14 cellular contexts compared by ENCODE assay signal in the genomic region with DNA sequence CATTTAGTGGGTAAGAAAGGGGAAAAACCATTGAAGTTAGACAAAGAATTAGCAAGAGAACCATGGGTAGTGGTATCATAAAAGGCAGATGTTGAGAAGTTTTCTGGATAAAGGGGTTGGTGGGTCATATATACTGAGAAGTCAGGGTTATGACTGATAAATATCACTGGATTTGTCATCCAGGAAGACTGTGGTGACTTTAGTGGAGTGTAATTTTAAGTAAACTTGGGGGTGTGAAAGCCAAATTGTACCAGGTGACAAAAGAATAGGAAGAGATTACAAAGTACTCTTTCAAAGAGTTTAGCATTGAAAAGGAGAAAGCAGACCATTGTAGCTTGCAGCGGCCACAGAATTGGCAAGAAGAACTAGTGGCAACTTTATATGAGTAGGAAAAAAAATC.
DNase-seq lines count a peak whose midpoint lies in the region; ATAC-seq lines count a peak whose summit lies in the region.
"Had no signal": no experiment of that assay in that cellular context is flagged by ENCODE, and none has a peak within 500 bp of the region (broad histone marks: within the 10 kb centered on the region; RNA-seq: fewer than 3 reads in every experiment).

No MANE protein-coding gene starts in this region.

- H3K4me3 Mint-ChIP-seq in activated CD4-positive, alpha-beta memory T cell treated with anti-CD3 and anti-CD28 coated beads for 36 hours: no peak overlapping the region
- no peak overlapping the region for H3K4me3 Mint-ChIP-seq in activated CD4-positive, alpha-beta memory T cell treated with anti-CD3 and anti-CD28 coated beads, Interleukin-2, amount 10 ng/mL, durations not matched to agents 7 days and 5 days
- peak overlapping the region; percentile 41 to 71 for H3K4me3 Mint-ChIP-seq in activated T-cell treated with anti-CD3 and anti-CD28 coated beads, Interleukin-2, amount 50 U/mL, for 72 hours
- H3K4me3 Mint-ChIP-seq in activated T-helper 17 cell treated with anti-CD3 and anti-CD28 coated beads, Interleukin-2, amount 50 U/mL, for 72 hours: no peak overlapping the region
- H3K4me3 Mint-ChIP-seq in stimulated activated naive B cell treated with anti-CD40 and anti-IgM and Interleukin-4, amounts not matched to agents 10 μg/mL and 1 μg/mL and 100 μg/mL, for 72 hours: no peak overlapping the region
- H3K4me3 Mint-ChIP-seq: CD8-positive, alpha-beta memory T cell had no signal

- no peaks in the 10 kb centered on the region for H3K9me3 Mint-ChIP-seq in activated CD4-positive, alpha-beta memory T cell treated with anti-CD3 and anti-CD28 coated beads for 36 hours
- H3K9me3 Mint-ChIP-seq in activated CD4-positive, alpha-beta memory T cell treated with anti-CD3 and anti-CD28 coated beads, Interleukin-2, amount 10 ng/mL, durations not matched to agents 7 days and 5 days: no peaks in the 10 kb centered on the region
- H3K9me3 Mint-ChIP-seq in activated T-cell treated with anti-CD3 and anti-CD28 coated beads, Interleukin-2, amount 50 U/mL, for 72 hours: peaks cover 3% of the 10 kb centered on the region in 2 donors
- H3K9me3 Mint-ChIP-seq in activated T-helper 17 cell treated with anti-CD3 and anti-CD28 coated beads, Interleukin-2, amount 50 U/mL, for 72 hours: peaks cover 9% of the 10 kb centered on the region
- H3K9me3 Mint-ChIP-seq in stimulated activated naive B cell treated with anti-CD40 and anti-IgM and Interleukin-4, amounts not matched to agents 10 μg/mL and 1 μg/mL and 100 μg/mL, for 72 hours: peaks cover 0 to 5% of the 10 kb centered on the region in 2 donors
- H3K9me3 Mint-ChIP-seq: CD8-positive, alpha-beta memory T cell had no signal

- no peaks in the 10 kb centered on the region for H3K27me3 Mint-ChIP-seq in activated CD4-positive, alpha-beta memory T cell treated with anti-CD3 and anti-CD28 coated beads for 36 hours
- H3K27me3 Mint-ChIP-seq in activated CD4-positive, alpha-beta memory T cell treated with anti-CD3 and anti-CD28 coated beads, Interleukin-2, amount 10 ng/mL, durations not matched to agents 7 days and 5 days: no peaks in the 10 kb centered on the region
- H3K27me3 Mint-ChIP-seq in activated T-cell treated with anti-CD3 and anti-CD28 coated beads, Interleukin-2, amount 50 U/mL, for 72 hours (ENCODE audit: low read depth): peaks cover 6% of the 10 kb centered on the region
- peaks cover 4% of the 10 kb centered on the region for H3K27me3 Mint-ChIP-seq in activated T-helper 17 cell treated with anti-CD3 and anti-CD28 coated beads, Interleukin-2, amount 50 U/mL, for 72 hours
- H3K27me3 Mint-ChIP-seq in stimulated activated naive B cell treated with anti-CD40 and anti-IgM and Interleukin-4, amounts not matched to agents 10 μg/mL and 1 μg/mL and 100 μg/mL, for 72 hours: peaks cover 3 to 6% of the 10 kb centered on the region in 2 donors

- POLR2A ChIA-PET in activated CD4-positive, alpha-beta memory T cell treated with anti-CD3 and anti-CD28 coated beads for 36 hours (lab: Charles Lee): no interaction called here
- POLR2A ChIA-PET in activated CD4-positive, alpha-beta memory T cell treated with anti-CD3 and anti-CD28 coated beads, Interleukin-2, amount 10 ng/mL, durations not matched to agents 7 days and 5 days (lab: Charles Lee): no interaction called here

- DNase-seq in activated CD4-positive, alpha-beta memory T cell treated with anti-CD3 and anti-CD28 coated beads for 36 hours: no peak
- DNase-seq in activated CD4-positive, alpha-beta memory T cell treated with anti-CD3 and anti-CD28 coated beads, Interleukin-2, amount 10 ng/mL, durations not matched to agents 7 days and 5 days: no peak
- DNase-seq in activated T-cell treated with anti-CD3 and anti-CD28 coated beads, Interleukin-2, amount 50 U/mL, for 72 hours: peak; percentile 6 to 8
- no peak for DNase-seq in activated T-cell treated with anti-CD3 and anti-CD28 coated beads for 4 hours
- DNase-seq in stimulated activated naive B cell treated with anti-CD40 and anti-IgM and Interleukin-4, amounts not matched to agents 10 μg/mL and 1 μg/mL and 100 μg/mL, for 72 hours: no peak
- DNase-seq in NCI-H2081 (lab: John Stamatoyannopoulos, UW): no peak
- DNase-seq: 8988T; AML-193; Caco-2; CD8-positive, alpha-beta memory T cell; DMS53; GF-D8 had no signal

- peaks cover 17% of the 10 kb centered on the region for H3K4me1 Mint-ChIP-seq in activated CD4-positive, alpha-beta memory T cell treated with anti-CD3 and anti-CD28 coated beads for 36 hours (ENCODE audit: low read depth)
- H3K4me1 Mint-ChIP-seq in activated CD4-positive, alpha-beta memory T cell treated with anti-CD3 and anti-CD28 coated beads, Interleukin-2, amount 10 ng/mL, durations not matched to agents 7 days and 5 days: peaks cover 16% of the 10 kb centered on the region
- peaks cover 28% of the 10 kb centered on the region for H3K4me1 Mint-ChIP-seq in activated T-cell treated with anti-CD3 and anti-CD28 coated beads, Interleukin-2, amount 50 U/mL, for 72 hours (ENCODE audit: low read depth)
- H3K4me1 Mint-ChIP-seq in activated T-helper 17 cell treated with anti-CD3 and anti-CD28 coated beads, Interleukin-2, amount 50 U/mL, for 72 hours: peaks cover 11% of the 10 kb centered on the region
- H3K4me1 Mint-ChIP-seq in stimulated activated naive B cell treated with anti-CD40 and anti-IgM and Interleukin-4, amounts not matched to agents 10 μg/mL and 1 μg/mL and 100 μg/mL, for 72 hours: peaks cover 10 to 33% of the 10 kb centered on the region in 2 donors

- peak overlapping the region; percentile 14 for H3K27ac Mint-ChIP-seq in activated CD4-positive, alpha-beta memory T cell treated with anti-CD3 and anti-CD28 coated beads for 36 hours
- no peak overlapping the region for H3K27ac Mint-ChIP-seq in activated CD4-positive, alpha-beta memory T cell treated with anti-CD3 and anti-CD28 coated beads, Interleukin-2, amount 10 ng/mL, durations not matched to agents 7 days and 5 days
- peak overlapping the region; percentile 71 for H3K27ac Mint-ChIP-seq in activated T-cell treated with anti-CD3 and anti-CD28 coated beads, Interleukin-2, amount 50 U/mL, for 72 hours
- H3K27ac Mint-ChIP-seq in activated T-helper 17 cell treated with anti-CD3 and anti-CD28 coated beads, Interleukin-2, amount 50 U/mL, for 72 hours: peak overlapping the region; percentile 46
- no peak overlapping the region for H3K27ac Mint-ChIP-seq in stimulated activated naive B cell treated with anti-CD40 and anti-IgM and Interleukin-4, amounts not matched to agents 10 μg/mL and 1 μg/mL and 100 μg/mL, for 72 hours

- H3K36me3 Mint-ChIP-seq in activated CD4-positive, alpha-beta memory T cell treated with anti-CD3 and anti-CD28 coated beads for 36 hours: no peaks in the 10 kb centered on the region
- no peaks in the 10 kb centered on the region for H3K36me3 Mint-ChIP-seq in activated CD4-positive, alpha-beta memory T cell treated with anti-CD3 and anti-CD28 coated beads, Interleukin-2, amount 10 ng/mL, durations not matched to agents 7 days and 5 days (ENCODE audit: low read depth)
- peaks cover 0 to 3% of the 10 kb centered on the region in 2 donors for H3K36me3 Mint-ChIP-seq in activated T-cell treated with anti-CD3 and anti-CD28 coated beads, Interleukin-2, amount 50 U/mL, for 72 hours (ENCODE audit: insufficient read depth in 2 of 2)
- H3K36me3 Mint-ChIP-seq in activated T-helper 17 cell treated with anti-CD3 and anti-CD28 coated beads, Interleukin-2, amount 50 U/mL, for 72 hours (ENCODE audit: low read depth): no peaks in the 10 kb centered on the region
- peaks cover 0 to 2% of the 10 kb centered on the region in 2 donors for H3K36me3 Mint-ChIP-seq in stimulated activated naive B cell treated with anti-CD40 and anti-IgM and Interleukin-4, amounts not matched to agents 10 μg/mL and 1 μg/mL and 100 μg/mL, for 72 hours
- H3K36me3 Mint-ChIP-seq: CD8-positive, alpha-beta memory T cell had no signal

- CTCF ChIA-PET in activated CD4-positive, alpha-beta memory T cell treated with anti-CD3 and anti-CD28 coated beads for 36 hours (lab: Charles Lee): no interaction called here
- CTCF ChIA-PET in activated CD4-positive, alpha-beta memory T cell treated with anti-CD3 and anti-CD28 coated beads, Interleukin-2, amount 10 ng/mL, durations not matched to agents 7 days and 5 days (lab: Charles Lee): no interaction called here

- intact Hi-C loops in activated CD4-positive, alpha-beta memory T cell treated with anti-CD3 and anti-CD28 coated beads for 36 hours (cut with micrococcal nuclease): loop anchor here (1.0 to 5.0 kb wide), 3 partner anchors 72 to 316 kb away; no protein-coding TSS in a partner anchor

- ATAC-seq in activated T-cell treated with anti-CD3 and anti-CD28 coated beads, Interleukin-2, amount 50 U/mL, for 72 hours (replicated peaks in 1 of 2): peak; percentile 79 to 82
- peak; percentile 76 for ATAC-seq in activated T-helper 17 cell treated with anti-CD3 and anti-CD28 coated beads, Interleukin-2, amount 50 U/mL, for 72 hours (replicated peaks)
- ATAC-seq in stimulated activated naive B cell treated with anti-CD40 and anti-IgM and Interleukin-4, amounts not matched to agents 10 μg/mL and 1 μg/mL and 100 μg/mL, for 72 hours (replicated peaks): peak; percentile 37 to 41
- no peak for ATAC-seq in GM18511 (IDR thresholded peaks at IDR 0.05; ENCODE audit: unreplicated experiment)

Comparison
In these comparisons a context has a peak if more than half of its experiments do, and no peak if none do; other contexts are left out.
1. DNase-seq: peak in activated T-cell treated with anti-CD3 and anti-CD28 coated beads, Interleukin-2, amount 50 U/mL, for 72 hours (2 of 2); none in activated CD4-positive, alpha-beta memory T cell treated with anti-CD3 and anti-CD28 coated beads for 36 hours (single experiment), activated CD4-positive, alpha-beta memory T cell treated with anti-CD3 and anti-CD28 coated beads, Interleukin-2, amount 10 ng/mL, durations not matched to agents 7 days and 5 days (single experiment), activated T-cell treated with anti-CD3 and anti-CD28 coated beads for 4 hours (single experiment), stimulated activated naive B cell treated with anti-CD40 and anti-IgM and Interleukin-4, amounts not matched to agents 10 μg/mL and 1 μg/mL and 100 μg/mL, for 72 hours (single experiment) and NCI-H2081 (0 of 2).
2. H3K27ac Mint-ChIP-seq: peak in activated CD4-positive, alpha-beta memory T cell treated with anti-CD3 and anti-CD28 coated beads for 36 hours (single experiment), activated T-cell treated with anti-CD3 and anti-CD28 coated beads, Interleukin-2, amount 50 U/mL, for 72 hours (single experiment) and activated T-helper 17 cell treated with anti-CD3 and anti-CD28 coated beads, Interleukin-2, amount 50 U/mL, for 72 hours (single experiment); none in activated CD4-positive, alpha-beta memory T cell treated with anti-CD3 and anti-CD28 coated beads, Interleukin-2, amount 10 ng/mL, durations not matched to agents 7 days and 5 days (single experiment) and stimulated activated naive B cell treated with anti-CD40 and anti-IgM and Interleukin-4, amounts not matched to agents 10 μg/mL and 1 μg/mL and 100 μg/mL, for 72 hours (single experiment).
3. H3K4me3 Mint-ChIP-seq: peak in activated T-cell treated with anti-CD3 and anti-CD28 coated beads, Interleukin-2, amount 50 U/mL, for 72 hours (2 of 2); none in activated CD4-positive, alpha-beta memory T cell treated with anti-CD3 and anti-CD28 coated beads for 36 hours (single experiment), activated CD4-positive, alpha-beta memory T cell treated with anti-CD3 and anti-CD28 coated beads, Interleukin-2, amount 10 ng/mL, durations not matched to agents 7 days and 5 days (single experiment), activated T-helper 17 cell treated with anti-CD3 and anti-CD28 coated beads, Interleukin-2, amount 50 U/mL, for 72 hours (single experiment) and stimulated activated naive B cell treated with anti-CD40 and anti-IgM and Interleukin-4, amounts not matched to agents 10 μg/mL and 1 μg/mL and 100 μg/mL, for 72 hours (0 of 2).